8 cellular contexts compared by ENCODE assay signal in the genomic region with DNA sequence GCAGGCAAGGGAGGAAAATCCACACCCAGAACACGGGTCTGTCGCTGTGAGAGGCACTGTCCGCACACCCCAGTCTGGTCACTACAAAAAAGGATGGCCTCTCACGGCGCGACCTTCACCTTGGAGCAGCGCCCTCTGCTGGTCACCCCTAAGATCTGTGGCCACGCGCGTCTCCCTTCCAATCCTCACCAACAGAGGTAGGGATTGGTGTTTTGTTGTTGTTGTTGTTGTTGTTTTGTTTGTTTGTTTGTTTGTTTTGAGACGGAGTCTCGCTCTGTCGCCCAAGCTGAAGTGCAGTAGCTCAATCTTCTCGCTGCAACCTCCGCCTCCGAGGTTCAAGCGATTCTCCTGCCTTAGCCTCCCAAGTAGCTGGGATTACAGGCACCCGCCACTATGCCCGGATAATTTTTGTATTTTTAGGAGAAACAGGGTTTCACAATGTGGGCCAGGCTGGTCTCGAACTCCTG. TPM values are rescaled to one million over a fixed set of nuclear protein-coding genes. Genes with fewer than 3 reads are reported as not detected.
DNase-seq lines count a peak whose midpoint lies in the region; ATAC-seq and TF ChIP-seq lines count a peak whose summit lies in the region.

No MANE protein-coding gene starts in this region.

- H3K27me3 ChIP-seq in WERI-Rb-1 (ENCODE audit: insufficient read depth, low read depth, severe bottlenecking) (no peaks in the 10 kb centered on the region), lower lobe of right lung (ENCODE audit: low read depth) (no peaks in the 10 kb centered on the region)

- TF ChIP-seq RAD21 in Ishikawa (IDR thresholded peaks at IDR 0.05; ENCODE audit: low read depth) = peak; percentile 35; the same call in 1 of the 2 replicates

- H3K4me1 ChIP-seq in lower lobe of right lung = no peaks in the 10 kb centered on the region

- no peaks in the 10 kb centered on the region for H3K36me3 ChIP-seq in WERI-Rb-1
- no peaks in the 10 kb centered on the region for H3K36me3 ChIP-seq in lower lobe of right lung

- no peak for TF ChIP-seq EP300 in Ishikawa (IDR thresholded peaks at IDR 0.05; ENCODE audit: borderline replicate concordance)

- H3K27ac ChIP-seq in WERI-Rb-1 (no peak overlapping the region), lower lobe of right lung (no peak overlapping the region)

- ATAC-seq in lower lobe of right lung = peak; percentile 86 to 90
- ATAC-seq in GM19035 (IDR thresholded peaks at IDR 0.05; ENCODE audit: unreplicated experiment) = no peak

- TF ChIP-seq CTCF in GM12872 (IDR thresholded peaks at IDR 0.05; ENCODE audit: insufficient read depth, low read depth, low read length) = peak; percentile 93
- TF ChIP-seq CTCF in WERI-Rb-1 (IDR thresholded peaks at IDR 0.05; ENCODE audit: low read depth, low read length) = peak; percentile 89
- peak; percentile 79 for TF ChIP-seq CTCF in lower lobe of right lung (IDR thresholded peaks at IDR 0.05)

- DNase-seq in WERI-Rb-1 (peak; percentile 55), lower lobe of right lung (peak; percentile 72), NCI-H2196 treated with DMSO at 0.1 percent for 48 hours (lab: John Stamatoyannopoulos, UW; ENCODE audit: unreplicated experiment) (no peak)
- peak; percentile 43 for DNase-seq in central memory CD4-positive, alpha-beta T cell
- DNase-seq in stimulated activated CD8-positive, alpha-beta memory T cell treated with anti-CD3 and anti-CD28 coated beads, Interleukin-4, amount 100 ng/mL, for 1 hour (ENCODE audit: low read depth in 2 of 2, low spot score in 1 of 2) = peak; percentile 34

- no peak overlapping the region for H3K4me3 ChIP-seq in WERI-Rb-1 (ENCODE audit: low read depth, low read length)
- no peak overlapping the region for H3K4me3 ChIP-seq in lower lobe of right lung

- intact Hi-C loops in lower lobe of right lung (cut with DNase I) = no loop called here

- H3K9me3 ChIP-seq in WERI-Rb-1 (ENCODE audit: severe bottlenecking) (no peaks in the 10 kb centered on the region), lower lobe of right lung (no peaks in the 10 kb centered on the region)

TF ChIP-seq in Ishikawa, 13 proteins besides CTCF, POLR2A, EP300 and RAD21:
- no peak for TF ChIP-seq TAF1 (IDR thresholded peaks at IDR 0.05; ENCODE audit: low read depth)
- TF ChIP-seq MAX (IDR thresholded peaks at IDR 0.05) = no peak
- no peak for TF ChIP-seq TEAD4 (IDR thresholded peaks at IDR 0.05)
- no peak for TF ChIP-seq NFIC (IDR thresholded peaks at IDR 0.05)
- TF ChIP-seq TCF12 (IDR thresholded peaks at IDR 0.05; ENCODE audit: low read depth) = no peak
- no peak for TF ChIP-seq FOXM1 (IDR thresholded peaks at IDR 0.05; ENCODE audit: borderline replicate concordance, low read depth)
- TF ChIP-seq CREB1 (IDR thresholded peaks at IDR 0.05; ENCODE audit: low read depth) = no peak
- TF ChIP-seq, protein P1, sequence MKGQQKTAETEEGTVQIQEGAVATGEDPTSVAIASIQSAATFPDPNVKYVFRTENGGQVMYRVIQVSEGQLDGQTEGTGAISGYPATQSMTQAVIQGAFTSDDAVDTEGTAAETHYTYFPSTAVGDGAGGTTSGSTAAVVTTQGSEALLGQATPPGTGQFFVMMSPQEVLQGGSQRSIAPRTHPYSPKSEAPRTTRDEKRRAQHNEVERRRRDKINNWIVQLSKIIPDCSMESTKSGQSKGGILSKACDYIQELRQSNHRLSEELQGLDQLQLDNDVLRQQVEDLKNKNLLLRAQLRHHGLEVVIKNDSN (IDR thresholded peaks at IDR 0.05) = no peak
- no peak for TF ChIP-seq REST (IDR thresholded peaks at IDR 0.05; ENCODE audit: low read depth)
- no peak for TF ChIP-seq CEBPB (IDR thresholded peaks at IDR 0.05)
- no peak for TF ChIP-seq ZBTB7A (IDR thresholded peaks at IDR 0.05; ENCODE audit: low read depth)
- no peak for TF ChIP-seq YY1 (IDR thresholded peaks at IDR 0.05; ENCODE audit: low read depth)
- TF ChIP-seq EGR1 (IDR thresholded peaks at IDR 0.05) = no peak

RNA-seq across cellular contexts. Expression of gene C17orf58, which starts 15.0 kb away (rescaled TPM):
- total RNA-seq in lower lobe of right lung = 7.4 TPM

RNA-seq across cellular contexts. Expression of gene KPNA2, which starts 24.3 kb away (rescaled TPM):
- 23.4 TPM for total RNA-seq in lower lobe of right lung
